In genomic region chr19:49189259-49189658, GRCh38 we compare ENCODE assay signal across 18 cellular contexts. TPM values are rescaled to one million over a fixed set of nuclear protein-coding genes. Genes with fewer than 3 reads are reported as not detected.
DNase-seq lines count a peak whose midpoint lies in the region; ATAC-seq and TF ChIP-seq lines count a peak whose summit lies in the region.
"Had no signal": no experiment of that assay in that cellular context is flagged by ENCODE, and none has a peak within 500 bp of the region (broad histone marks: within the 10 kb centered on the region; RNA-seq: fewer than 3 reads in every experiment).

No MANE protein-coding gene starts in this region.

- intact Hi-C loops in heart right ventricle (cut with DNase I) (no loop called here), left ventricle myocardium superior (cut with micrococcal nuclease) (no loop called here), right lobe of liver (cut with DNase I) (no loop called here)

- H3K9me3 ChIP-seq in heart right ventricle (peaks cover 0 to 1% (median 0%) of the 10 kb centered on the region in 11 donors), right lobe of liver (no peaks in the 10 kb centered on the region)

- peak overlapping the region; percentile 57 for H3K27ac Mint-ChIP-seq in chondrocyte (ENCODE audit: unreplicated experiment)

- peaks cover 52% of the 10 kb centered on the region for H3K36me3 Mint-ChIP-seq in chondrocyte (ENCODE audit: low read depth)
- H3K36me3 Mint-ChIP-seq: CD4-positive, CD25-positive, alpha-beta regulatory T cell had no signal

- H3K27me3 Mint-ChIP-seq in chondrocyte (ENCODE audit: low read depth) = no peaks in the 10 kb centered on the region

- H3K4me3 ChIP-seq in heart right ventricle (no peak overlapping the region), right lobe of liver (no peak overlapping the region)

- 68 to 73% methylated on average over 5 of the region's 5 CpGs for WGBS in heart right ventricle, 2 donors
- 51% methylated on average over 4 of the region's 5 CpGs for WGBS in right lobe of liver (ENCODE audit: insufficient coverage, low coverage, low lambda C conversion rate, missing lambda C conversion rate)

- ATAC-seq in heart right ventricle = peak in 6 of 8 donors; percentile 11 to 62 (median 28)
- no peak for ATAC-seq in left ventricle myocardium superior
- ATAC-seq in right lobe of liver = peak; percentile 51 to 64 (median 57)
- no peak for ATAC-seq in HG03025 (IDR thresholded peaks at IDR 0.05; ENCODE audit: low FRiP score, unreplicated experiment)

- DNase-seq in heart right ventricle (no peak), left ventricle myocardium superior (no peak), chondrocyte (ENCODE audit: low spot score) (no peak), right lobe of liver (no peak), NCI-H2029 treated with DMSO at 0.1 percent for 48 hours (lab: John Stamatoyannopoulos, UW) (no peak), GOT3 (lab: John Stamatoyannopoulos, UW) (no peak)
- DNase-seq in activated CD4-positive, alpha-beta T cell treated with anti-CD3 and anti-CD28 coated beads, Interleukin-2, amount 50 U/mL, for 4 hours = no peak
- DNase-seq: Calu3; CD4-positive, CD25-positive, alpha-beta regulatory T cell; MM.1S; NCI-H1105 treated with DMSO at 0.1 percent for 48 hours; NCI-H187; NCI-H2171 treated with DMSO at 0.1 percent for 48 hours; NCI-H510A treated with DMSO at 0.1 percent for 48 hours; SHP77 treated with DMSO at 0.1 percent for 48 hours had no signal

- no peak for TF ChIP-seq POLR2A in right lobe of liver (IDR thresholded peaks at IDR 0.05)

- H3K27me3 ChIP-seq in heart right ventricle (no peaks in the 10 kb centered on the region), right lobe of liver (no peaks in the 10 kb centered on the region)

- no peak overlapping the region for H3K4me3 Mint-ChIP-seq in chondrocyte (ENCODE audit: unreplicated experiment)
- H3K4me3 Mint-ChIP-seq: CD4-positive, CD25-positive, alpha-beta regulatory T cell had no signal

- no peaks in the 10 kb centered on the region for H3K9me3 Mint-ChIP-seq in chondrocyte (ENCODE audit: low read depth)

- TF ChIP-seq CTCF in heart right ventricle (IDR thresholded peaks at IDR 0.05) = no peak
- TF ChIP-seq CTCF in chondrocyte (IDR thresholded peaks at IDR 0.05) = no peak
- TF ChIP-seq CTCF in right lobe of liver (IDR thresholded peaks at IDR 0.05) = no peak

- H3K4me1 ChIP-seq in heart right ventricle = peaks cover 0 to 18% (median 13%) of the 10 kb centered on the region in 9 donors
- no peaks in the 10 kb centered on the region for H3K4me1 ChIP-seq in right lobe of liver

- H3K27ac ChIP-seq in heart right ventricle = peak overlapping the region; percentile 7 to 90 (median 55)
- H3K27ac ChIP-seq in right lobe of liver = peak overlapping the region in 1 of 3 donors; percentile 29
- H3K27ac ChIP-seq: KMS-11 had no signal

- H3K4me1 Mint-ChIP-seq in chondrocyte (ENCODE audit: low read depth) = no peaks in the 10 kb centered on the region

- peaks cover 0 to 99% (median 60%) of the 10 kb centered on the region in 9 donors for H3K36me3 ChIP-seq in heart right ventricle
- no peaks in the 10 kb centered on the region for H3K36me3 ChIP-seq in right lobe of liver

RNA-seq across cellular contexts. Expression of gene TRPM4, which starts 31.7 kb away (rescaled TPM):
- 10 to 100 TPM; 21.7 to 38.5 (median 33.0) TPM for total RNA-seq in heart right ventricle
- polyA plus RNA-seq in heart right ventricle = 100 to 1,000 TPM in 1 of 2 donors, 10 to 100 TPM in 1; 20.4 to 100 TPM
- total RNA-seq in left ventricle myocardium superior = 26.6 TPM
- total RNA-seq in chondrocyte = 42.2 to 53.4 TPM (median 50.2 TPM) in 3 replicates
- total RNA-seq in right lobe of liver = 10 to 100 TPM in 5 of 6 experiments, 1 to 10 TPM in 1; 9.2 to 31.1 (median 14.3) TPM
- total RNA-seq: CD4-positive, CD25-positive, alpha-beta regulatory T cell had no signal
- polyA plus RNA-seq: CD4-positive, CD25-positive, alpha-beta regulatory T cell had no signal

RNA-seq across cellular contexts. Expression of gene HRC, which starts 34.1 kb away (rescaled TPM):
- total RNA-seq in heart right ventricle (1,000 to 10,000 TPM in 6 of 10 donors, 100 to 1,000 TPM in 4; 901 to 1,557 (median 1,052) TPM), left ventricle myocardium superior (868 TPM), chondrocyte (not detected in 3 replicates), right lobe of liver (under 1 TPM in 4 of 6 experiments, not detected in 2; 0.18 to 0.68 (median 0.19) TPM)
- 100 to 1,000 TPM; 331 to 710 TPM for polyA plus RNA-seq in heart right ventricle
- total RNA-seq: A673; Calu3; CD4-positive, CD25-positive, alpha-beta regulatory T cell had no signal
- polyA plus RNA-seq: CD4-positive, CD25-positive, alpha-beta regulatory T cell had no signal

Comparison
In these comparisons a context has a peak if more than half of its experiments do, and no peak if none do; other contexts are left out.
1. ATAC-seq: peak in heart right ventricle (6 of 8) and right lobe of liver (4 of 4); none in left ventricle myocardium superior (single experiment) and HG03025 (single experiment).
2. RNA of gene HRC, which starts 34.1 kb away (total RNA-seq): 901 to 1,557 TPM in heart right ventricle and 868 TPM in left ventricle myocardium superior (single experiment); 0.18 to 0.68 TPM in right lobe of liver and not detected in chondrocyte; every median in the first group is over 100 times any median in the second.